31 cellular contexts compared by ENCODE assay signal in the genomic region with DNA sequence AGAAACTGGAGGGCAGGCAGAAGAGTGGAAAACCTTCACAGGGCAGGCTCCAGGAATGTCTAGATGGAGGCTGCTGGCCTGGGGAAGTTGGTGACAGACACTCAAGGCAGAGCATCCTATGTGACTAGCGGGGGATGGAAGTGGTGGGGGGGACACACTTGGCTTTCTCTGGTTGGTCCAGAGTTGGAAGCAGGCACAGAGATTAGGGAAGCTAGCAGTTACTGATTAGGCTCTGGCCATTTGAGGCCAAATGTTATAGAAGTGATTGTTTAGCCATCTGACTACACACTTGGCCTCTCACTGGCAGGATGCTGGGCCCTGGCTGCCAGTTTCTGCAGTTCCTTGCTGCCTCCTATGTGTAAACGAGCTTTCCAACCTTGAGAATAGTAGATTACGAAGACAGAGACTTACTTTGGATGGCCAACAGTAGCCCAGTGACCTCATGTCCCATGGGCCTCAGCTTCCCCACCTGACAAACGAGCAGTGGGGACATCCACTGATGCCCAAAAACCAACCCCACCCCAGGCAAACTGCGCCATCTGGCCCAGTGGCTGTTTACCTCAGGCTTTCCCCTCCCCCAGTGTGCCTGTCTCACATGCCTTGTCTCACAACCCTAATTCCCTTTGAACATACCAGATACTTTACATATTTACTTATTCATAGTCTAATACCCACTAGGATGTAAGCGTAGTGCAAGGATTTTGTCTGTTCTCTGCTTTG.
DNase-seq lines count a peak whose midpoint lies in the region; ATAC-seq and TF ChIP-seq lines count a peak whose summit lies in the region.
"Had no signal": no experiment of that assay in that cellular context is flagged by ENCODE, and none has a peak within 500 bp of the region (broad histone marks: within the 10 kb centered on the region; RNA-seq: fewer than 3 reads in every experiment).

No MANE protein-coding gene starts in this region.

- POLR2A ChIA-PET in WTC11 (lab: Charles Lee) = no interaction called here

- no peaks in the 10 kb centered on the region for H3K9me3 Mint-ChIP-seq in WTC11
- H3K9me3 Mint-ChIP-seq: activated naive CD4-positive, alpha-beta T cell treated with anti-CD3 and anti-CD28 coated beads for 36 hours; activated T-cell treated with anti-CD3 and anti-CD28 coated beads, Interleukin-2, amount 50 U/mL, for 72 hours had no signal

- H3K4me1 Mint-ChIP-seq in WTC11 = peaks cover 12% of the 10 kb centered on the region

- no peak overlapping the region for H3K4me3 Mint-ChIP-seq in WTC11
- H3K4me3 Mint-ChIP-seq: activated CD8-positive, alpha-beta memory T cell treated with anti-CD3 and anti-CD28 coated beads, Interleukin-2, amount 10 ng/mL, durations not matched to agents 7 days and 5 days; activated naive CD4-positive, alpha-beta T cell treated with anti-CD3 and anti-CD28 coated beads for 36 hours; activated T-cell treated with anti-CD3 and anti-CD28 coated beads, Interleukin-2, amount 50 U/mL, for 72 hours had no signal

- TF ChIP-seq CTCF in cardiac muscle cell (IDR thresholded peaks at IDR 0.05; ENCODE audit: low read depth, low read length) (no peak), WTC11 (IDR thresholded peaks at IDR 0.05) (no peak)

- ATAC-seq in Right ventricle myocardium superior (ENCODE audit: poor library complexity) (no peak), WTC11 (no peak), GM19463 (IDR thresholded peaks at IDR 0.05; ENCODE audit: unreplicated experiment) (no peak)
- ATAC-seq: activated CD8-positive, alpha-beta memory T cell treated with anti-CD3 and anti-CD28 coated beads, Interleukin-2, amount 10 ng/mL, durations not matched to agents 7 days and 5 days; activated T-cell treated with anti-CD3 and anti-CD28 coated beads, Interleukin-2, amount 50 U/mL, for 72 hours; body of pancreas; left cardiac atrium; Panc1 had no signal

- no peaks in the 10 kb centered on the region for H3K36me3 ChIP-seq in cardiac muscle cell
- H3K36me3 ChIP-seq: adrenal gland, HAP-1 had no signal

- H3K27me3 Mint-ChIP-seq in WTC11 (ENCODE audit: low read depth) = no peaks in the 10 kb centered on the region
- H3K27me3 Mint-ChIP-seq: activated CD8-positive, alpha-beta memory T cell treated with anti-CD3 and anti-CD28 coated beads, Interleukin-2, amount 10 ng/mL, durations not matched to agents 7 days and 5 days had no signal

- H3K36me3 Mint-ChIP-seq in WTC11 = no peaks in the 10 kb centered on the region

- intact Hi-C loops in Right ventricle myocardium superior (cut with DNase I) = no loop called here

- no peaks in the 10 kb centered on the region for H3K9me3 ChIP-seq in cardiac muscle cell (ENCODE audit: low read depth)
- H3K9me3 ChIP-seq: adrenal gland, body of pancreas, HAP-1 had no signal

- CTCF ChIA-PET in WTC11 (lab: Charles Lee) = interaction anchor here (1.7 kb wide), 1 partner anchor 45 kb away, joined by 6 read pairs; no protein-coding TSS in a partner anchor

- H3K27ac Mint-ChIP-seq in WTC11 = peak overlapping the region; percentile 20; the same call in 1 of the 2 replicates
- H3K27ac Mint-ChIP-seq: activated CD8-positive, alpha-beta memory T cell treated with anti-CD3 and anti-CD28 coated beads, Interleukin-2, amount 10 ng/mL, durations not matched to agents 7 days and 5 days; activated naive CD4-positive, alpha-beta T cell treated with anti-CD3 and anti-CD28 coated beads for 36 hours; activated T-cell treated with anti-CD3 and anti-CD28 coated beads, Interleukin-2, amount 50 U/mL, for 72 hours had no signal

- H3K27ac ChIP-seq in cardiac muscle cell = peak overlapping the region; percentile 1
- H3K27ac ChIP-seq: adrenal gland, body of pancreas, heart right ventricle had no signal

- no peak overlapping the region for H3K4me3 ChIP-seq in cardiac muscle cell
- H3K4me3 ChIP-seq: adrenal gland, body of pancreas, HAP-1, heart right ventricle had no signal

- H3K27me3 ChIP-seq in cardiac muscle cell = no peaks in the 10 kb centered on the region
- H3K27me3 ChIP-seq: adrenal gland, body of pancreas, heart right ventricle had no signal

- no peak for DNase-seq in cardiac muscle cell (ENCODE audit: low read depth in 1 of 2, low spot score in 1 of 2)
- no peak for DNase-seq in Right ventricle myocardium superior
- DNase-seq in WTC11 (ENCODE audit: low spot score) = no peak
- peak; percentile 61 for DNase-seq in islet precursor cell
- DNase-seq in HuH-7 (ENCODE audit: low spot score) = no peak
- no peak for DNase-seq in GOT3 (lab: John Stamatoyannopoulos, UW)
- no peak for DNase-seq in iPS-NIHi11 (ENCODE audit: low spot score)
- DNase-seq: 8988T; activated CD4-positive, alpha-beta T cell treated with anti-CD3 and anti-CD28 coated beads, Interleukin-2, amount 50 U/mL, for 1 hour; activated CD8-positive, alpha-beta memory T cell treated with anti-CD3 and anti-CD28 coated beads, Interleukin-2, amount 10 ng/mL, durations not matched to agents 7 days and 5 days; activated naive CD4-positive, alpha-beta T cell treated with anti-CD3 and anti-CD28 coated beads for 36 hours; activated T-cell treated with anti-CD3 and anti-CD28 coated beads, Interleukin-2, amount 50 U/mL, for 72 hours; adrenal gland; body of pancreas; effector memory CD4-positive, alpha-beta T cell; EL; foreskin fibroblast; heart right ventricle; KBM-7; left cardiac atrium; MM.1S; NCI-H1417; NCI-H2107; nucleus accumbens; SHP77 treated with DMSO at 0.1 percent for 48 hours; stimulated activated naive CD4-positive, alpha-beta T cell treated with Interleukin-2 at 50 U/mL for 16 hours; SW 1271; T-helper 9 cell had no signal

- peaks cover 24% of the 10 kb centered on the region for H3K4me1 ChIP-seq in cardiac muscle cell (ENCODE audit: low read depth)

TF ChIP-seq in WTC11, 78 proteins besides CTCF, POLR2A, EP300 and RAD21:
- no peak for TF ChIP-seq KAT7 (CRISPR knock-in tag; IDR thresholded peaks at IDR 0.05; ENCODE audit: borderline replicate concordance)
- TF ChIP-seq, protein P1, sequence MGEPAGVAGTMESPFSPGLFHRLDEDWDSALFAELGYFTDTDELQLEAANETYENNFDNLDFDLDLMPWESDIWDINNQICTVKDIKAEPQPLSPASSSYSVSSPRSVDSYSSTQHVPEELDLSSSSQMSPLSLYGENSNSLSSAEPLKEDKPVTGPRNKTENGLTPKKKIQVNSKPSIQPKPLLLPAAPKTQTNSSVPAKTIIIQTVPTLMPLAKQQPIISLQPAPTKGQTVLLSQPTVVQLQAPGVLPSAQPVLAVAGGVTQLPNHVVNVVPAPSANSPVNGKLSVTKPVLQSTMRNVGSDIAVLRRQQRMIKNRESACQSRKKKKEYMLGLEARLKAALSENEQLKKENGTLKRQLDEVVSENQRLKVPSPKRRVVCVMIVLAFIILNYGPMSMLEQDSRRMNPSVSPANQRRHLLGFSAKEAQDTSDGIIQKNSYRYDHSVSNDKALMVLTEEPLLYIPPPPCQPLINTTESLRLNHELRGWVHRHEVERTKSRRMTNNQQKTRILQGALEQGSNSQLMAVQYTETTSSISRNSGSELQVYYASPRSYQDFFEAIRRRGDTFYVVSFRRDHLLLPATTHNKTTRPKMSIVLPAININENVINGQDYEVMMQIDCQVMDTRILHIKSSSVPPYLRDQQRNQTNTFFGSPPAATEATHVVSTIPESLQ (CRISPR knock-in tag; IDR thresholded peaks at IDR 0.05) = no peak
- TF ChIP-seq ZNF317 (CRISPR knock-in tag; IDR thresholded peaks at IDR 0.05; ENCODE audit: borderline replicate concordance, low read depth) = 0 out of 2 replicates have a peak, but pooled peaks have one; percentile 29
TF ChIP-seq in WTC11: peak in this region for 1.
